Comparison of ENCODE assay signal across 8 cellular contexts in the genomic region with DNA sequence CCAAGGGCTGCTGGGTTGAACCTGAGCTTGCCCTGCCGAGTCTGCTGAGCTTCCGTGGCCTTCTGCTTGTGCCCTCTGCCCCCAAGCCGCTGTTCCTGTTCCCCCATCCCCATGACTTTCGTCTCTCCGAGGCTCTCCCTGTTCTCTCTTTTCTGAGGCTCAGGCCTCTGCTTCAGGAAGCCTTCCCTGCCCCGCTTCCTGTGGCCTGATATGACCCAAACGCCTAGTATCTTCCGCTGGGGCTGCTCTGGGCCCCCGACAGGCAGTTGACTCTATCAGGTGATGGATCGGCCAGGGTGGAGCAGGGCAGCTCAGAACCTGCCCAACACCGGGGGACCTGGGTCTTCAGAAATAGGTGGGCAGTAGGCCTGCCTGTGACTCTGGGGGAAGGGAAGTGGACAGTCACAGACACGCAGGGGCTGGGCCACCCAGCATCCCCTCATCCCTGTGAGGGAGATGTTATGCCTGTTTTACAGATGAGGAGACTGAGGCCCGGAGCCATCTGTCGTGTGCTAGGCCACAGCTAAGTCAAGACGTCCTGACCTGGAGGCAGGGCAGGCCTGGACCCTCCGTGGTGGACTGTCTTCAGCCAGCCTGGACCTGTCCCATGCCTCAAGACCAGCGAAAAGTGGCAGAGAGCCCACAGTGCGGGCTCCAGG. TPM values are rescaled to one million over a fixed set of nuclear protein-coding genes. Genes with fewer than 3 reads are reported as not detected.
DNase-seq lines count a peak whose midpoint lies in the region; ATAC-seq and TF ChIP-seq lines count a peak whose summit lies in the region.

No MANE protein-coding gene starts in this region.

- H3K4me3 ChIP-seq in HUES6 (ENCODE audit: low read depth, low read length) (peak overlapping the region; percentile 87), right cardiac atrium (ENCODE audit: low read length) (no peak overlapping the region)

- no peak overlapping the region for H3K27ac ChIP-seq in HUES6 (ENCODE audit: low read depth, low read length)
- peak overlapping the region; percentile 87 for H3K27ac ChIP-seq in right cardiac atrium (ENCODE audit: low read length)

- ATAC-seq in WTC11 = no peak
- ATAC-seq in right cardiac atrium = no peak
- ATAC-seq in stimulated activated memory B cell treated with anti-CD40 and anti-IgM and Interleukin-4, amounts not matched to agents 10 μg/mL and 1 μg/mL and 100 μg/mL, for 72 hours = no peak
- no peak for ATAC-seq in GM19324 (IDR thresholded peaks at IDR 0.05; ENCODE audit: low FRiP score, unreplicated experiment)
- ATAC-seq in GM18907 (IDR thresholded peaks at IDR 0.05; ENCODE audit: unreplicated experiment) = no peak
- no peak for ATAC-seq in GM21526 (IDR thresholded peaks at IDR 0.05; ENCODE audit: low FRiP score, unreplicated experiment)

- H3K36me3 Mint-ChIP-seq in WTC11 = peaks cover 18% of the 10 kb centered on the region
- peaks cover 2% of the 10 kb centered on the region for H3K36me3 Mint-ChIP-seq in stimulated activated memory B cell treated with anti-CD40 and anti-IgM and Interleukin-4, amounts not matched to agents 10 μg/mL and 1 μg/mL and 100 μg/mL, for 72 hours

- no peaks in the 10 kb centered on the region for H3K9me3 ChIP-seq in HUES6 (ENCODE audit: control insufficient read depth, insufficient read depth, low read depth, low read length)
- no peaks in the 10 kb centered on the region for H3K9me3 ChIP-seq in right cardiac atrium (ENCODE audit: control insufficient read depth, low read length)

- peak overlapping the region; percentile 88 for H3K9ac ChIP-seq in HUES6 (ENCODE audit: low read length)

- CTCF ChIA-PET in WTC11 (lab: Charles Lee) = interaction anchor here (0.5 to 6.2 kb wide), 13 partner anchors 10 to 129 kb away, joined by 3 to 75 read pairs (median 7); partner anchors contain the start of genes BAD, CATSPERZ, ESRRA and FKBP2

- DNase-seq in WTC11 (ENCODE audit: low spot score) = no peak
- peak in 2 of 3 donors; percentile 71 to 76 for DNase-seq in right cardiac atrium
- no peak for DNase-seq in NOMO-1 treated with dmso at 0.1 percent for 144 hours (lab: John Stamatoyannopoulos, UW; ENCODE audit: unreplicated experiment)

- intact Hi-C loops in right cardiac atrium (cut with DNase I) = no loop called here

- peak overlapping the region; percentile 99 for H3K4me3 Mint-ChIP-seq in WTC11
- H3K4me3 Mint-ChIP-seq in stimulated activated memory B cell treated with anti-CD40 and anti-IgM and Interleukin-4, amounts not matched to agents 10 μg/mL and 1 μg/mL and 100 μg/mL, for 72 hours = peak overlapping the region; percentile 34

- H3K4me1 ChIP-seq in HUES6 (ENCODE audit: control insufficient read depth, insufficient read depth, low read length) (peaks cover 16% of the 10 kb centered on the region), right cardiac atrium (ENCODE audit: control insufficient read depth, insufficient read depth, low read length) (no peaks in the 10 kb centered on the region)

- TF ChIP-seq CTCF in WTC11 (IDR thresholded peaks at IDR 0.05) = no peak

- H3K27ac Mint-ChIP-seq in WTC11 = peak overlapping the region; percentile 84
- H3K27ac Mint-ChIP-seq in stimulated activated memory B cell treated with anti-CD40 and anti-IgM and Interleukin-4, amounts not matched to agents 10 μg/mL and 1 μg/mL and 100 μg/mL, for 72 hours = peak overlapping the region; percentile 93

- POLR2A ChIA-PET in WTC11 (lab: Charles Lee) = interaction anchor here (0.9 to 3.9 kb wide), 4 partner anchors 17 to 31 kb away, joined by 3 to 25 read pairs (median 6); partner anchors contain the start of genes PLCB3 and PPP1R14B

- 30% methylated on average over 18 of the region's 18 CpGs for WGBS in right cardiac atrium

- H3K9me3 Mint-ChIP-seq in WTC11 = no peaks in the 10 kb centered on the region
- H3K9me3 Mint-ChIP-seq in stimulated activated memory B cell treated with anti-CD40 and anti-IgM and Interleukin-4, amounts not matched to agents 10 μg/mL and 1 μg/mL and 100 μg/mL, for 72 hours = no peaks in the 10 kb centered on the region

- no peaks in the 10 kb centered on the region for H3K27me3 Mint-ChIP-seq in WTC11 (ENCODE audit: low read depth)
- H3K27me3 Mint-ChIP-seq in stimulated activated memory B cell treated with anti-CD40 and anti-IgM and Interleukin-4, amounts not matched to agents 10 μg/mL and 1 μg/mL and 100 μg/mL, for 72 hours = no peaks in the 10 kb centered on the region

- H3K4me1 Mint-ChIP-seq in WTC11 = peaks cover 16% of the 10 kb centered on the region
- peaks cover 34% of the 10 kb centered on the region for H3K4me1 Mint-ChIP-seq in stimulated activated memory B cell treated with anti-CD40 and anti-IgM and Interleukin-4, amounts not matched to agents 10 μg/mL and 1 μg/mL and 100 μg/mL, for 72 hours

- H3K27me3 ChIP-seq in HUES6 (ENCODE audit: control insufficient read depth, insufficient read depth, low read length) (no peaks in the 10 kb centered on the region), right cardiac atrium (ENCODE audit: control insufficient read depth, insufficient read depth) (no peaks in the 10 kb centered on the region)

- H3K36me3 ChIP-seq in HUES6 (ENCODE audit: control insufficient read depth, insufficient read depth, low read length) = peaks cover 36% of the 10 kb centered on the region

TF ChIP-seq in WTC11, 78 proteins besides CTCF, POLR2A, EP300 and RAD21:
- TF ChIP-seq, protein P1, sequence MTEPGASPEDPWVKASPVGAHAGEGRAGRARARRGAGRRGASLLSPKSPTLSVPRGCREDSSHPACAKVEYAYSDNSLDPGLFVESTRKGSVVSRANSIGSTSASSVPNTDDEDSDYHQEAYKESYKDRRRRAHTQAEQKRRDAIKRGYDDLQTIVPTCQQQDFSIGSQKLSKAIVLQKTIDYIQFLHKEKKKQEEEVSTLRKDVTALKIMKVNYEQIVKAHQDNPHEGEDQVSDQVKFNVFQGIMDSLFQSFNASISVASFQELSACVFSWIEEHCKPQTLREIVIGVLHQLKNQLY (CRISPR knock-in tag; IDR thresholded peaks at IDR 0.05) = no peak
- no peak for TF ChIP-seq MXD4 (CRISPR knock-in tag; IDR thresholded peaks at IDR 0.05; ENCODE audit: borderline replicate concordance)

RNA-seq across cellular contexts. Expression of gene BAD, which starts 16.3 kb away (rescaled TPM):
- total RNA-seq in WTC11 (2021) = 30.5 to 34.7 TPM (median 31.3 TPM) in 3 replicates
- 100 to 1,000 TPM in 3 of 4 donors, 10 to 100 TPM in 1; 87.5 to 135 (median 111) TPM for total RNA-seq in right cardiac atrium
- polyA plus RNA-seq in right cardiac atrium = 164 TPM

RNA-seq across cellular contexts. Expression of gene PLCB3, which starts 16.8 kb away (rescaled TPM):
- total RNA-seq in WTC11 (2021) = 80.0 to 97.4 TPM (median 82.2 TPM) in 3 replicates
- 10 to 100 TPM; 10.9 to 14.2 (median 13.7) TPM for total RNA-seq in right cardiac atrium
- polyA plus RNA-seq in right cardiac atrium = 7.9 TPM

RNA-seq across cellular contexts. Expression of gene GPR137, which starts 17.5 kb away (rescaled TPM):
- total RNA-seq in WTC11 (2021) = 51.1 to 53.8 TPM (median 51.8 TPM) in 3 replicates
- 10 to 100 TPM; 31.3 to 41.7 (median 38.5) TPM for total RNA-seq in right cardiac atrium
- polyA plus RNA-seq in right cardiac atrium = 35.2 TPM

RNA-seq across cellular contexts. Expression of gene PPP1R14B, which starts 21.4 kb away (rescaled TPM):
- total RNA-seq in WTC11 (2021) (435 to 471 TPM (median 458 TPM) in 3 replicates), right cardiac atrium (100 to 1,000 TPM in 2 of 4 donors, 10 to 100 TPM in 2; 75.3 to 146 (median 105) TPM)
- 99.9 TPM for polyA plus RNA-seq in right cardiac atrium

RNA-seq across cellular contexts. Expression of gene KCNK4, which starts 22.9 kb away (rescaled TPM):
- total RNA-seq in WTC11 (2021) (0.25 to 0.74 TPM (median 0.48 TPM) in 3 replicates), right cardiac atrium (not detected)
- 0.05 TPM for polyA plus RNA-seq in right cardiac atrium

Comparison
In these comparisons a context has a peak if more than half of its experiments do, and no peak if none do; other contexts are left out.
1. DNase-seq: peak in right cardiac atrium (2 of 3); none in WTC11 (single experiment) and NOMO-1 treated with dmso at 0.1 percent for 144 hours (single experiment).